ENCODE assay signal across 1 cellular context in the genomic region with DNA sequence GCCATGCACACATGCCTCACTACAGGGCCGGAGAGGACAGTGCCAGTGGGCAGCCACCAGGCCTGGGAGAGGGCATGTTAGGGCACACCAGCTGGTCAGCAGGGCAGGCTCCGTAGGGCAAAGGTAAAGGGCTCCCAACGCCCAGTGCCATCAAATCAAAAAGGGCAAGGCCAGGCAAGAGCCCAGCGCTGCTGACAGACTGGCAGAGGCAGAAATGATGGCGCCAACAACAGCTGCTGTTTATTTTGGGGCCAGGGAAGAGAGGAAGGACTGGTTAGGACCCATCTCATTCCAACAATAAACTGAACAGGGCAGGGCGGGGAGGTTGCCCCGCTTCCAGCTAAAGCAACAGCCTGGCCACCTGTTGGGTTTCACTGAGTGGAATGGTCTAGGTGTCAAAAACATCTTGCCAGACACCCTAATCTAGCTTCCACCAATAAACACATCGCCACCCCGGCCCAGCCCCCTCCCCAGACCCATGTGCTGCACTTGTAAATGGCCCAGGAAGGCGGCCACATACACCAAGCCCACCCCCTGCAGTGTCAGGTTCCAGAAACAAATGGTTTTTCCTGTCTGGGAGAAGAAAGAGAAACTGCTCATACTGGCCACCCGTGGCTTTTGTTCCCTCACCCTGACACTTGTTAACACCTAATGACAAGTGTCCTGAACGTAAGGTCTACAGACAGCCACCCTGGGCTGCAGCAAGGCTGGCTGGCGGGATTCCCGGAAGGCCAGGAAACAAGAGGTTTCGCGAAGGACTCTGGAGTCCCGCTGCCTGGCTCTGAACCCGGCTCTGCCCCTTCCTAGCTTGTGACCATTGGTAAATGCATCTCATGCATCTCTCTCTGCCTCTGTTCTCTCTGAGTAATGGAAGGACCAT.
TF ChIP-seq lines count a peak whose summit lies in the region.

No MANE protein-coding gene starts in this region.

TF ChIP-seq in GM23338, 12 proteins besides CTCF, POLR2A, EP300 and RAD21 (continued from another document):
- TF ChIP-seq, protein P1, sequence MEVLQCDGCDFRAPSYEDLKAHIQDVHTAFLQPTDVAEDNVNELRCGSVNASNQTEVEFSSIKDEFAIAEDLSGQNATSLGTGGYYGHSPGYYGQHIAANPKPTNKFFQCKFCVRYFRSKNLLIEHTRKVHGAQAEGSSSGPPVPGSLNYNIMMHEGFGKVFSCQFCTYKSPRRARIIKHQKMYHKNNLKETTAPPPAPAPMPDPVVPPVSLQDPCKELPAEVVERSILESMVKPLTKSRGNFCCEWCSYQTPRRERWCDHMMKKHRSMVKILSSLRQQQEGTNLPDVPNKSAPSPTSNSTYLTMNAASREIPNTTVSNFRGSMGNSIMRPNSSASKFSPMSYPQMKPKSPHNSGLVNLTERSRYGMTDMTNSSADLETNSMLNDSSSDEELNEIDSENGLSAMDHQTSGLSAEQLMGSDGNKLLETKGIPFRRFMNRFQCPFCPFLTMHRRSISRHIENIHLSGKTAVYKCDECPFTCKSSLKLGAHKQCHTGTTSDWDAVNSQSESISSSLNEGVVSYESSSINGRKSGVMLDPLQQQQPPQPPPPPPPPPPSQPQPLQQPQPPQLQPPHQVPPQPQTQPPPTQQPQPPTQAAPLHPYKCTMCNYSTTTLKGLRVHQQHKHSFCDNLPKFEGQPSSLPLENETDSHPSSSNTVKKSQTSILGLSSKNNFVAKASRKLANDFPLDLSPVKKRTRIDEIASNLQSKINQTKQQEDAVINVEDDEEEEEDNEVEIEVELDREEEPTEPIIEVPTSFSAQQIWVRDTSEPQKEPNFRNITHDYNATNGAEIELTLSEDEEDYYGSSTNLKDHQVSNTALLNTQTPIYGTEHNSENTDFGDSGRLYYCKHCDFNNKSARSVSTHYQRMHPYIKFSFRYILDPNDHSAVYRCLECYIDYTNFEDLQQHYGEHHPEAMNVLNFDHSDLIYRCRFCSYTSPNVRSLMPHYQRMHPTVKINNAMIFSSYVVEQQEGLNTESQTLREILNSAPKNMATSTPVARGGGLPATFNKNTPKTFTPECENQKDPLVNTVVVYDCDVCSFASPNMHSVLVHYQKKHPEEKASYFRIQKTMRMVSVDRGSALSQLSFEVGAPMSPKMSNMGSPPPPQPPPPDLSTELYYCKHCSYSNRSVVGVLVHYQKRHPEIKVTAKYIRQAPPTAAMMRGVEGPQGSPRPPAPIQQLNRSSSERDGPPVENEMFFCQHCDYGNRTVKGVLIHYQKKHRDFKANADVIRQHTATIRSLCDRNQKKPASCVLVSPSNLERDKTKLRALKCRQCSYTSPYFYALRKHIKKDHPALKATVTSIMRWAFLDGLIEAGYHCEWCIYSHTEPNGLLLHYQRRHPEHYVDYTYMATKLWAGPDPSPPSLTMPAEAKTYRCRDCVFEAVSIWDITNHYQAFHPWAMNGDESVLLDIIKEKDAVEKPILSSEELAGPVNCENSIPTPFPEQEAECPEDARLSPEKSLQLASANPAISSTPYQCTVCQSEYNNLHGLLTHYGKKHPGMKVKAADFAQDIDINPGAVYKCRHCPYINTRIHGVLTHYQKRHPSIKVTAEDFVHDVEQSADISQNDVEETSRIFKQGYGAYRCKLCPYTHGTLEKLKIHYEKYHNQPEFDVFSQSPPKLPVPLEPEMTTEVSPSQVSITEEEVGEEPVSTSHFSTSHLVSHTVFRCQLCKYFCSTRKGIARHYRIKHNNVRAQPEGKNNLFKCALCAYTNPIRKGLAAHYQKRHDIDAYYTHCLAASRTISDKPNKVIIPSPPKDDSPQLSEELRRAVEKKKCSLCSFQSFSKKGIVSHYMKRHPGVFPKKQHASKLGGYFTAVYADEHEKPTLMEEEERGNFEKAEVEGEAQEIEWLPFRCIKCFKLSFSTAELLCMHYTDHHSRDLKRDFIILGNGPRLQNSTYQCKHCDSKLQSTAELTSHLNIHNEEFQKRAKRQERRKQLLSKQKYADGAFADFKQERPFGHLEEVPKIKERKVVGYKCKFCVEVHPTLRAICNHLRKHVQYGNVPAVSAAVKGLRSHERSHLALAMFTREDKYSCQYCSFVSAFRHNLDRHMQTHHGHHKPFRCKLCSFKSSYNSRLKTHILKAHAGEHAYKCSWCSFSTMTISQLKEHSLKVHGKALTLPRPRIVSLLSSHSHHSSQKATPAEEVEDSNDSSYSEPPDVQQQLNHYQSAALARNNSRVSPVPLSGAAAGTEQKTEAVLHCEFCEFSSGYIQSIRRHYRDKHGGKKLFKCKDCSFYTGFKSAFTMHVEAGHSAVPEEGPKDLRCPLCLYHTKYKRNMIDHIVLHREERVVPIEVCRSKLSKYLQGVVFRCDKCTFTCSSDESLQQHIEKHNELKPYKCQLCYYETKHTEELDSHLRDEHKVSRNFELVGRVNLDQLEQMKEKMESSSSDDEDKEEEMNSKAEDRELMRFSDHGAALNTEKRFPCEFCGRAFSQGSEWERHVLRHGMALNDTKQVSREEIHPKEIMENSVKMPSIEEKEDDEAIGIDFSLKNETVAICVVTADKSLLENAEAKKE (CRISPR knock-in tag; IDR thresholded peaks at IDR 0.05) = no peak
- TF ChIP-seq EZH2 (IDR thresholded peaks at IDR 0.05; ENCODE audit: low read depth, unreplicated experiment) (no peak), EZH2phosphoT487 (IDR thresholded peaks at IDR 0.05; ENCODE audit: unreplicated experiment) (no peak), CREB1 (CRISPR knock-in tag; IDR thresholded peaks at IDR 0.05; ENCODE audit: low read depth) (no peak), ZNF331 (CRISPR knock-in tag; IDR thresholded peaks at IDR 0.05; ENCODE audit: low read depth) (no peak), STAT1 (IDR thresholded peaks at IDR 0.05; ENCODE audit: unreplicated experiment) (no peak), ZNF114 (CRISPR knock-in tag; IDR thresholded peaks at IDR 0.05) (no peak), POLR2AphosphoS5 (IDR thresholded peaks at IDR 0.05; ENCODE audit: low read depth) (no peak)
- TF ChIP-seq, protein P2, sequence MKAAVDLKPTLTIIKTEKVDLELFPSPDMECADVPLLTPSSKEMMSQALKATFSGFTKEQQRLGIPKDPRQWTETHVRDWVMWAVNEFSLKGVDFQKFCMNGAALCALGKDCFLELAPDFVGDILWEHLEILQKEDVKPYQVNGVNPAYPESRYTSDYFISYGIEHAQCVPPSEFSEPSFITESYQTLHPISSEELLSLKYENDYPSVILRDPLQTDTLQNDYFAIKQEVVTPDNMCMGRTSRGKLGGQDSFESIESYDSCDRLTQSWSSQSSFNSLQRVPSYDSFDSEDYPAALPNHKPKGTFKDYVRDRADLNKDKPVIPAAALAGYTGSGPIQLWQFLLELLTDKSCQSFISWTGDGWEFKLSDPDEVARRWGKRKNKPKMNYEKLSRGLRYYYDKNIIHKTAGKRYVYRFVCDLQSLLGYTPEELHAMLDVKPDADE (IDR thresholded peaks at IDR 0.05) = no peak
- TF ChIP-seq, protein P3, sequence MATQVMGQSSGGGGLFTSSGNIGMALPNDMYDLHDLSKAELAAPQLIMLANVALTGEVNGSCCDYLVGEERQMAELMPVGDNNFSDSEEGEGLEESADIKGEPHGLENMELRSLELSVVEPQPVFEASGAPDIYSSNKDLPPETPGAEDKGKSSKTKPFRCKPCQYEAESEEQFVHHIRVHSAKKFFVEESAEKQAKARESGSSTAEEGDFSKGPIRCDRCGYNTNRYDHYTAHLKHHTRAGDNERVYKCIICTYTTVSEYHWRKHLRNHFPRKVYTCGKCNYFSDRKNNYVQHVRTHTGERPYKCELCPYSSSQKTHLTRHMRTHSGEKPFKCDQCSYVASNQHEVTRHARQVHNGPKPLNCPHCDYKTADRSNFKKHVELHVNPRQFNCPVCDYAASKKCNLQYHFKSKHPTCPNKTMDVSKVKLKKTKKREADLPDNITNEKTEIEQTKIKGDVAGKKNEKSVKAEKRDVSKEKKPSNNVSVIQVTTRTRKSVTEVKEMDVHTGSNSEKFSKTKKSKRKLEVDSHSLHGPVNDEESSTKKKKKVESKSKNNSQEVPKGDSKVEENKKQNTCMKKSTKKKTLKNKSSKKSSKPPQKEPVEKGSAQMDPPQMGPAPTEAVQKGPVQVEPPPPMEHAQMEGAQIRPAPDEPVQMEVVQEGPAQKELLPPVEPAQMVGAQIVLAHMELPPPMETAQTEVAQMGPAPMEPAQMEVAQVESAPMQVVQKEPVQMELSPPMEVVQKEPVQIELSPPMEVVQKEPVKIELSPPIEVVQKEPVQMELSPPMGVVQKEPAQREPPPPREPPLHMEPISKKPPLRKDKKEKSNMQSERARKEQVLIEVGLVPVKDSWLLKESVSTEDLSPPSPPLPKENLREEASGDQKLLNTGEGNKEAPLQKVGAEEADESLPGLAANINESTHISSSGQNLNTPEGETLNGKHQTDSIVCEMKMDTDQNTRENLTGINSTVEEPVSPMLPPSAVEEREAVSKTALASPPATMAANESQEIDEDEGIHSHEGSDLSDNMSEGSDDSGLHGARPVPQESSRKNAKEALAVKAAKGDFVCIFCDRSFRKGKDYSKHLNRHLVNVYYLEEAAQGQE (IDR thresholded peaks at IDR 0.05; ENCODE audit: unreplicated experiment) = no peak
